ENCODE assay signal across 9 cellular contexts in genomic region chr6:157034433-157035230, GRCh38.
DNase-seq lines count a peak whose midpoint lies in the region; ATAC-seq, FAIRE-seq and TF ChIP-seq lines count a peak whose summit lies in the region.
"Had no signal": no experiment of that assay in that cellular context is flagged by ENCODE, and none has a peak within 500 bp of the region (broad histone marks: within the 10 kb centered on the region; RNA-seq: fewer than 3 reads in every experiment).

No MANE protein-coding gene starts in this region.

- ATAC-seq in body of pancreas, result peak; percentile 74
- peak; percentile 87 for ATAC-seq in HepG2

- BruUV-seq in HepG2 (replicated peaks; lab: Mats Ljungman, UMichigan), result no TSS peak

- no peak overlapping the region for H3K4me3 ChIP-seq in body of pancreas
- no peak overlapping the region for H3K4me3 ChIP-seq in HepG2 (replicated peaks in 1 of 3; ENCODE audit: insufficient read depth in 1 of 3, low read depth in 2 of 3, low read length in 3 of 3)

- H3K4me1 ChIP-seq in body of pancreas (peaks cover 34% of the 10 kb centered on the region), HepG2 (ENCODE audit: insufficient read depth, low read length) (peaks cover 14% of the 10 kb centered on the region)

- FAIRE-seq in HepG2 (lab: Jason Lieb, UNC), result no peak
- no peak for FAIRE-seq in urothelium cell line (lab: Jason Lieb, UNC)

- H3K9ac ChIP-seq in HepG2 (ENCODE audit: insufficient read depth, low read depth, low read length), result no peak overlapping the region

- DNase-seq in COLO829 (ENCODE audit: low spot score) (peak; percentile 50), HEK293T (ENCODE audit: extremely low spot score) (peak; percentile 60), NCI-H82 (lab: John Stamatoyannopoulos, UW) (peak; percentile 52), body of pancreas (no peak), HepG2 (ENCODE audit: low spot score) (peak; percentile 54), urothelium cell line (ENCODE audit: low spot score) (peak; percentile 25), T1000 (lab: John Stamatoyannopoulos, UW) (no peak)
- no peak for DNase-seq in stimulated activated CD4-positive, alpha-beta T cell treated with anti-CD3 and anti-CD28 coated beads, Interleukin-2, amount 100 ng/mL, for 48 hours

- intact Hi-C loops in body of pancreas (cut with DNase I), result no loop called here
- intact Hi-C loops in HepG2 (cut with micrococcal nuclease; ENCODE audit: unreplicated experiment), result loop anchor here (1.0 to 5.0 kb wide), 2 partner anchors 150 to 238 kb away; no protein-coding TSS in a partner anchor

- 0 out of 2 replicates have a peak overlapping the region, but pooled peaks have one; percentile 3 for H3K4me2 ChIP-seq in HepG2 (ENCODE audit: low read depth, low read length)

- H2AFZ ChIP-seq in HepG2 (ENCODE audit: low read length), result no peak overlapping the region

- CTCF ChIA-PET in HEK293T (lab: Yijun Ruan, JAX) (interaction anchor here (0.7 to 2.1 kb wide), 8 partner anchors 9 to 151 kb away, joined by 3 to 7 read pairs (median 4); no protein-coding TSS in a partner anchor), HepG2 (lab: Yijun Ruan, JAX; ENCODE audit: low intra/inter-chr PET ratio, low total read pairs) (interaction anchor here (1.0 kb wide), 1 partner anchor 149 kb away, joined by 6 read pairs; no protein-coding TSS in a partner anchor)

- WGBS in body of pancreas, 2 donors, result 15 to 16% methylated on average over 6 of the region's 6 CpGs
- WGBS in HepG2 (ENCODE audit: low lambda C conversion rate), result 42% methylated on average over 6 of the region's 6 CpGs

- H4K20me1 ChIP-seq in HepG2 (ENCODE audit: insufficient read depth, low read length), result 0 out of 2 replicates have a peak, but pooled peaks cover 6% of the 10 kb centered on the region

- H3K9me3 ChIP-seq in body of pancreas (no peaks in the 10 kb centered on the region), HepG2 (ENCODE audit: low read length) (no peaks in the 10 kb centered on the region)
- H3K9me3 ChIP-seq: SJSA1 had no signal

- POLR2A ChIA-PET in HEK293T (lab: Yijun Ruan, JAX), result interaction anchor here (1.6 kb wide), 1 partner anchor 13 kb away, joined by 5 read pairs; no protein-coding TSS in a partner anchor
- POLR2A ChIA-PET in HepG2 (lab: Yijun Ruan, JAX), result no interaction called here

- H3K79me2 ChIP-seq in HepG2 (ENCODE audit: insufficient read depth, low read length), result peaks cover 6% of the 10 kb centered on the region

- TF ChIP-seq CTCF in body of pancreas (IDR thresholded peaks at IDR 0.05) (peak in 6 of 7 experiments; percentile 30 to 79 (median 65)), HepG2 (CRISPR knock-in tag; IDR thresholded peaks at IDR 0.05) (peak; percentile 73)

- in situ Hi-C loops in HepG2 (cut with HindIII; ENCODE audit: extremely low pct_ligation_motif_present, low pct_unique_long_range_greater_than_20kb), result loop anchor here (10.0 kb wide), 1 partner anchor 150 kb away; no protein-coding TSS in a partner anchor

- peak; percentile 62 for TF ChIP-seq RAD21 in HepG2 (CRISPR knock-in tag; IDR thresholded peaks at IDR 0.05)

- H3K27ac ChIP-seq in body of pancreas, result no peak overlapping the region
- H3K27ac ChIP-seq in HepG2 (ENCODE audit: extremely low read length, insufficient read depth, low read length), result no peak overlapping the region

- no peak for TF ChIP-seq POLR2A in body of pancreas (IDR thresholded peaks at IDR 0.05)
- no peak for TF ChIP-seq POLR2A in HepG2 (IDR thresholded peaks at IDR 0.05; ENCODE audit: insufficient read depth in 1 of 2, low read depth in 2 of 2, low read length in 2 of 2)

- H3K36me3 ChIP-seq in body of pancreas (replicated peaks in 1 of 2; ENCODE audit: insufficient read depth in 1 of 2, low read depth in 2 of 2), result no peaks in the 10 kb centered on the region
- no peaks in the 10 kb centered on the region; a peak in 1 of 5 replicates for H3K36me3 ChIP-seq in HepG2 (replicated peaks in 1 of 2; ENCODE audit: control insufficient read depth in 1 of 2, insufficient read depth in 2 of 2, low read length in 2 of 2)
- H3K36me3 ChIP-seq: SJSA1 had no signal

- no peak for TF ChIP-seq EP300 in HepG2 (IDR thresholded peaks at IDR 0.05; ENCODE audit: low read depth in 2 of 2, low read length in 2 of 2)
- TF ChIP-seq EP300 in HepG2 (CRISPR knock-in tag; IDR thresholded peaks at IDR 0.05; ENCODE audit: borderline replicate concordance), result no peak

- H3K27me3 ChIP-seq in body of pancreas (no peaks in the 10 kb centered on the region), HepG2 (ENCODE audit: control insufficient read depth in 1 of 2, insufficient read depth in 2 of 2, low read length in 2 of 2) (no peaks in the 10 kb centered on the region)
- H3K27me3 ChIP-seq: SJSA1 had no signal

TF ChIP-seq in HEK293T, 16 proteins besides CTCF, POLR2A, EP300 and RAD21:
- TF ChIP-seq CTBP1 (IDR thresholded peaks at IDR 0.05; ENCODE audit: borderline replicate concordance) (no peak), BHLHE40 (IDR thresholded peaks at IDR 0.05; ENCODE audit: borderline replicate concordance) (no peak), NFRKB (IDR thresholded peaks at IDR 0.05) (no peak), SP1 (IDR thresholded peaks at IDR 0.05) (no peak), FOXK2 (IDR thresholded peaks at IDR 0.05) (no peak), TARDBP (IDR thresholded peaks at IDR 0.05) (no peak), PKNOX1 (IDR thresholded peaks at IDR 0.05) (no peak), ARNT (IDR thresholded peaks at IDR 0.05) (no peak), ZNF384 (IDR thresholded peaks at IDR 0.05) (no peak), ELF4 (IDR thresholded peaks at IDR 0.05) (no peak), L3MBTL2 (conservative IDR thresholded peaks at IDR 0.05) (no peak), HDGF (IDR thresholded peaks at IDR 0.05; ENCODE audit: borderline replicate concordance) (no peak), SUZ12 (IDR thresholded peaks at IDR 0.05) (no peak), FOXM1 (IDR thresholded peaks at IDR 0.05; ENCODE audit: borderline replicate concordance) (no peak), LEF1 (IDR thresholded peaks at IDR 0.05; ENCODE audit: borderline replicate concordance) (no peak), FOXA1 (IDR thresholded peaks at IDR 0.05) (no peak)

TF ChIP-seq in HepG2, 621 proteins besides CTCF, POLR2A, EP300 and RAD21:
- TF ChIP-seq ASH2L (IDR thresholded peaks at IDR 0.05; ENCODE audit: insufficient read length, low read depth, low read length), result no peak
- TF ChIP-seq TCF12 (IDR thresholded peaks at IDR 0.05), result no peak
- TF ChIP-seq TCF12 (CRISPR knock-in tag; IDR thresholded peaks at IDR 0.05), result no peak
- TF ChIP-seq ZNF512B (CRISPR knock-in tag; IDR thresholded peaks at IDR 0.05; ENCODE audit: borderline replicate concordance), result no peak
- no peak for TF ChIP-seq GTF2F1 (IDR thresholded peaks at IDR 0.05; ENCODE audit: low read length)
- peak; percentile 75 for TF ChIP-seq STAG1 (CRISPR knock-in tag; IDR thresholded peaks at IDR 0.05)
- peak; percentile 74 for TF ChIP-seq SMC3 (IDR thresholded peaks at IDR 0.05; ENCODE audit: low read length)

Comparison
In these comparisons a context has a peak if more than half of its experiments do, and no peak if none do; other contexts are left out.
1. DNase-seq: peak in COLO829 (single experiment), HEK293T (single experiment), NCI-H82 (single experiment), HepG2 (single experiment) and urothelium cell line (single experiment); none in body of pancreas (0 of 4), T1000 (single experiment) and stimulated activated CD4-positive, alpha-beta T cell treated with anti-CD3 and anti-CD28 coated beads, Interleukin-2, amount 100 ng/mL, for 48 hours (0 of 2).